Comparison of ENCODE assay signal across 7 cellular contexts in genomic region chr11:64000026-64000739, GRCh38. TPM values are rescaled to one million over a fixed set of nuclear protein-coding genes. Genes with fewer than 3 reads are reported as not detected.
DNase-seq lines count a peak whose midpoint lies in the region; ATAC-seq, FAIRE-seq and TF ChIP-seq lines count a peak whose summit lies in the region.

No MANE protein-coding gene starts in this region.

- TF ChIP-seq POLR2A in thyroid gland (IDR thresholded peaks at IDR 0.05): no peak

- peak; percentile 92 for DNase-seq in GM19239 (ENCODE audit: insufficient read length, low spot score)
- DNase-seq in activated naive CD4-positive, alpha-beta T cell treated with anti-CD3 and anti-CD28 coated beads, Interleukin-2, amount 50 U/mL, for 16 hours: peak; percentile 74
- DNase-seq in globus pallidus (ENCODE audit: low spot score): peak; percentile 71
- DNase-seq in thyroid gland: peak; percentile 70 to 73

- peaks cover 28% of the 10 kb centered on the region for H4K20me1 ChIP-seq in OCI-LY3 (ENCODE audit: insufficient read depth, low read length)

- H3K27ac ChIP-seq in OCI-LY3 (ENCODE audit: low read length) (no peak overlapping the region), parathyroid adenoma (no peak overlapping the region), thyroid gland (no peak overlapping the region)

- TF ChIP-seq CTCF in OCI-LY3 (IDR thresholded peaks at IDR 0.05; ENCODE audit: low read depth, low read length) (peak; percentile 71), parathyroid adenoma (IDR thresholded peaks at IDR 0.05) (peak; percentile 54), thyroid gland (IDR thresholded peaks at IDR 0.05) (peak; percentile 24 to 94 (median 86))

- no peaks in the 10 kb centered on the region for H3K9me3 ChIP-seq in OCI-LY3 (ENCODE audit: insufficient read depth, low read length)
- no peaks in the 10 kb centered on the region for H3K9me3 ChIP-seq in parathyroid adenoma (ENCODE audit: control insufficient read depth, low read length)
- H3K9me3 ChIP-seq in thyroid gland: no peaks in the 10 kb centered on the region

- peak overlapping the region; percentile 71 for H3K4me3 ChIP-seq in OCI-LY3 (ENCODE audit: low read length)
- H3K4me3 ChIP-seq in parathyroid adenoma (ENCODE audit: low read depth, low read length): no peak overlapping the region
- peak overlapping the region in 1 of 3 donors; percentile 6 for H3K4me3 ChIP-seq in thyroid gland (replicated peaks in 1 of 3)

- H2AFZ ChIP-seq in OCI-LY3 (ENCODE audit: low read depth, low read length) (no peak overlapping the region), parathyroid adenoma (no peak overlapping the region)

- H3K79me2 ChIP-seq in OCI-LY3 (ENCODE audit: low read length) (no peaks in the 10 kb centered on the region), parathyroid adenoma (no peaks in the 10 kb centered on the region)

- FAIRE-seq in GM19239 (lab: Jason Lieb, UNC): no peak

- H3K9ac ChIP-seq in OCI-LY3 (ENCODE audit: low read length) (peak overlapping the region; percentile 34; the same call in 1 of the 2 replicates), parathyroid adenoma (no peak overlapping the region)

- H3K36me3 ChIP-seq in OCI-LY3 (replicated peaks; ENCODE audit: low read depth, low read length): peaks cover 23% of the 10 kb centered on the region
- no peaks in the 10 kb centered on the region for H3K36me3 ChIP-seq in parathyroid adenoma (ENCODE audit: control insufficient read depth, insufficient read depth, low read length)
- H3K36me3 ChIP-seq in thyroid gland: peaks cover 21 to 29% of the 10 kb centered on the region in 2 donors

- H3K27me3 ChIP-seq in OCI-LY3 (ENCODE audit: low read depth, low read length): no peaks in the 10 kb centered on the region
- H3K27me3 ChIP-seq in parathyroid adenoma (ENCODE audit: control insufficient read depth, insufficient read depth, low read length): no peaks in the 10 kb centered on the region
- no peaks in the 10 kb centered on the region for H3K27me3 ChIP-seq in thyroid gland

- H3K4me1 ChIP-seq in OCI-LY3 (ENCODE audit: low read length): peaks cover 8% of the 10 kb centered on the region; the same call in 1 of the 2 replicates
- H3K4me1 ChIP-seq in parathyroid adenoma: no peaks in the 10 kb centered on the region
- peaks cover 18 to 38% of the 10 kb centered on the region in 2 donors for H3K4me1 ChIP-seq in thyroid gland

- intact Hi-C loops in thyroid gland (cut with DNase I): loop anchor here (2.0 to 10.0 kb wide), 2 partner anchors 85 to 149 kb away; no protein-coding TSS in a partner anchor

- 0% methylated on average over 2 of the region's 67 CpGs; no CpG with 5 or more reads in 1 of the 2 donors for WGBS in thyroid gland, 2 donors

- no peak for ATAC-seq in GM21825 (IDR thresholded peaks at IDR 0.05; ENCODE audit: unreplicated experiment)

- peak overlapping the region; percentile 62 for H3K4me2 ChIP-seq in OCI-LY3 (ENCODE audit: low read length)
- H3K4me2 ChIP-seq in parathyroid adenoma (ENCODE audit: low read length): no peak overlapping the region

RNA-seq across cellular contexts. Expression of gene OTUB1, which starts 13.9 kb away (rescaled TPM):
- total RNA-seq in thyroid gland: 100 to 1,000 TPM in 1 of 4 donors, 10 to 100 TPM in 3; 62.3 to 130 (median 76.1) TPM

RNA-seq across cellular contexts. Expression of gene COX8A, which starts 25.8 kb away (rescaled TPM):
- 100 to 1,000 TPM; 210 to 787 (median 471) TPM for total RNA-seq in thyroid gland

RNA-seq across cellular contexts. Expression of gene FLRT1, which starts 35.5 kb away (rescaled TPM):
- 1 to 10 TPM in 3 of 4 donors, under 1 TPM in 1; 0.54 to 4.0 (median 3.8) TPM for total RNA-seq in thyroid gland
